Comparison of ENCODE assay signal across 16 cellular contexts in genomic region chr9:24041294-24041693, GRCh38.
"Had no signal": no experiment of that assay in that cellular context is flagged by ENCODE, and none has a peak within 500 bp of the region (broad histone marks: within the 10 kb centered on the region; RNA-seq: fewer than 3 reads in every experiment).

No MANE protein-coding gene starts in this region.

- H3K27ac ChIP-seq: brain microvascular endothelial cell, heart left ventricle, neutrophil, tibial artery, uterus had no signal

- H3K9me3 Mint-ChIP-seq: dendritic cell treated with granulocyte-macrophage colony-stimulating factor and Interleukin-4, amounts not matched to agents 40 ng/mL and 50 ng/mL, for 4 days had no signal

- H3K36me3 Mint-ChIP-seq: activated naive CD8-positive, alpha-beta T cell treated with anti-CD3 and anti-CD28 coated beads, Interleukin-2, amount 10 ng/mL, durations not matched to agents 7 days and 5 days; stimulated activated naive B cell treated with anti-CD40 and anti-IgM and Interleukin-4, amounts not matched to agents 10 μg/mL and 1 μg/mL and 100 μg/mL, for 72 hours had no signal

- H3K27me3 ChIP-seq: brain microvascular endothelial cell, heart left ventricle, neutrophil, tibial artery, uterus had no signal

- H3K36me3 ChIP-seq: brain microvascular endothelial cell, heart left ventricle, neutrophil, tibial artery, uterus had no signal

- H3K4me1 Mint-ChIP-seq: activated naive CD8-positive, alpha-beta T cell treated with anti-CD3 and anti-CD28 coated beads, Interleukin-2, amount 10 ng/mL, durations not matched to agents 7 days and 5 days; stimulated activated naive B cell treated with anti-CD40 and anti-IgM and Interleukin-4, amounts not matched to agents 10 μg/mL and 1 μg/mL and 100 μg/mL, for 72 hours had no signal

- H3K4me1 ChIP-seq: heart left ventricle, tibial artery, uterus had no signal

- ATAC-seq: heart left ventricle; left cardiac atrium; stimulated activated naive B cell treated with anti-CD40 and anti-IgM and Interleukin-4, amounts not matched to agents 10 μg/mL and 1 μg/mL and 100 μg/mL, for 72 hours had no signal

- H3K4me3 Mint-ChIP-seq: activated naive CD8-positive, alpha-beta T cell treated with anti-CD3 and anti-CD28 coated beads, Interleukin-2, amount 10 ng/mL, durations not matched to agents 7 days and 5 days; dendritic cell treated with granulocyte-macrophage colony-stimulating factor and Interleukin-4, amounts not matched to agents 40 ng/mL and 50 ng/mL, for 4 days; stimulated activated naive B cell treated with anti-CD40 and anti-IgM and Interleukin-4, amounts not matched to agents 10 μg/mL and 1 μg/mL and 100 μg/mL, for 72 hours had no signal

- DNase-seq: activated CD4-positive, CD25-positive, alpha-beta regulatory T cell treated with anti-CD3 and anti-CD28 coated beads, Interleukin-2, amount 50 U/mL, for 72 hours; activated naive CD4-positive, alpha-beta T cell; activated naive CD8-positive, alpha-beta T cell treated with anti-CD3 and anti-CD28 coated beads, Interleukin-2, amount 10 ng/mL, durations not matched to agents 7 days and 5 days; activated T-cell treated with anti-CD3 and anti-CD28 coated beads for 4 hours; brain microvascular endothelial cell; heart left ventricle; left cardiac atrium; midbrain; stimulated activated CD4-positive, alpha-beta T cell treated with anti-CD3 and anti-CD28 coated beads, Interleukin-4, amount 100 ng/mL, for 1 hour; stimulated activated naive B cell treated with anti-CD40 and anti-IgM and Interleukin-4, amounts not matched to agents 10 μg/mL and 1 μg/mL and 100 μg/mL, for 72 hours; T1000; tibial artery; uterus had no signal

- H3K27ac Mint-ChIP-seq: activated naive CD8-positive, alpha-beta T cell treated with anti-CD3 and anti-CD28 coated beads, Interleukin-2, amount 10 ng/mL, durations not matched to agents 7 days and 5 days; dendritic cell treated with granulocyte-macrophage colony-stimulating factor and Interleukin-4, amounts not matched to agents 40 ng/mL and 50 ng/mL, for 4 days; stimulated activated naive B cell treated with anti-CD40 and anti-IgM and Interleukin-4, amounts not matched to agents 10 μg/mL and 1 μg/mL and 100 μg/mL, for 72 hours had no signal

- H3K27me3 Mint-ChIP-seq: activated naive CD8-positive, alpha-beta T cell treated with anti-CD3 and anti-CD28 coated beads, Interleukin-2, amount 10 ng/mL, durations not matched to agents 7 days and 5 days; dendritic cell treated with granulocyte-macrophage colony-stimulating factor and Interleukin-4, amounts not matched to agents 40 ng/mL and 50 ng/mL, for 4 days; stimulated activated naive B cell treated with anti-CD40 and anti-IgM and Interleukin-4, amounts not matched to agents 10 μg/mL and 1 μg/mL and 100 μg/mL, for 72 hours had no signal

- H3K4me3 ChIP-seq: heart left ventricle, lung, tibial artery, uterus had no signal

- H3K9me3 ChIP-seq: neutrophil, tibial artery, uterus had no signal
